In the genomic region with DNA sequence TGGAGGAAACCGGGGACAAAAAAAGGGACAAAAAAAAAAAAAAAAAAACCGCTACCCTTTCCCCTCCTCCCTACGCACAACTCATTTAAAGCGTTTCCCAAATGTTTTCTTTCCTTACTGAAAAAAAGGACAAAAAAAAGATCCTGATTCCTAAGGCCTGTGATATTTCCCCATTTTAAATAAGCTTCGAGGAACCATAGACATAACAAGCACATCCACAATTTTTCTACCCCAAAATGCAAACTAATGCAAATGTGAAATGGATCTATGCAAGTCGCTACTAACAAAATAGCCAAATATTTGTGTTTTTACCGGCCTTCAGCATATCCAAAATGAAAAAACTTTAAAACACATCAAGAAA, we compare ENCODE assay signal across 8 cellular contexts. TPM values are rescaled to one million over a fixed set of nuclear protein-coding genes. Genes with fewer than 3 reads are reported as not detected.
DNase-seq lines count a peak whose midpoint lies in the region; ATAC-seq, FAIRE-seq and TF ChIP-seq lines count a peak whose summit lies in the region.

No MANE protein-coding gene starts in this region.

- no peak for DNase-seq in HCT116 (ENCODE audit: low read depth, low spot score)
- DNase-seq in right cardiac atrium, result no peak
- no peak for DNase-seq in small intestine
- DNase-seq in H54 (ENCODE audit: insufficient read length, low spot score), result no peak
- no peak for DNase-seq in activated gamma-delta T cell (lab: John Stamatoyannopoulos, UW)

- H3K27ac ChIP-seq in HCT116 (ENCODE audit: low read depth, low read length) (peak overlapping the region; percentile 41; the same call in 1 of the 2 replicates), right cardiac atrium (ENCODE audit: low read length) (no peak overlapping the region), small intestine (ENCODE audit: low read depth in 1 of 2, low read length in 1 of 2) (peak overlapping the region; percentile 92 to 96)

- peaks cover 16 to 26% of the 10 kb centered on the region in 2 experiments for H3K4me1 ChIP-seq in HCT116 (ENCODE audit: control insufficient read depth in 1 of 2, insufficient read depth in 2 of 2, low read length in 2 of 2)
- no peaks in the 10 kb centered on the region for H3K4me1 ChIP-seq in right cardiac atrium (ENCODE audit: control insufficient read depth, insufficient read depth, low read length)
- H3K4me1 ChIP-seq in small intestine (ENCODE audit: control insufficient read depth in 2 of 2, insufficient read depth in 1 of 2, low read depth in 1 of 2, low read length in 1 of 2), result peaks cover 0 to 2% of the 10 kb centered on the region in 2 donors

- TSS peak; percentile 84 for BruUV-seq in HCT116 (replicated peaks; lab: Mats Ljungman, UMichigan)

- peak overlapping the region; percentile 76 for H3K9ac ChIP-seq in HCT116 (ENCODE audit: low read length)

- RAD21 ChIA-PET in HCT116 (lab: Charles Lee; ENCODE audit: low non-redundant PET in 1 of 2, low total read pairs in 2 of 2, uncharacterized antibody in 2 of 2, unreplicated experiment in 2 of 2), result no interaction called here

- no peak for TF ChIP-seq RAD21 in HCT116 (IDR thresholded peaks at IDR 0.05; ENCODE audit: low read depth)

- H3K36me3 ChIP-seq in HCT116 (ENCODE audit: control insufficient read depth in 1 of 2, insufficient read depth in 2 of 2, low read length in 2 of 2), result no peaks in the 10 kb centered on the region
- peaks cover 0 to 2% of the 10 kb centered on the region in 2 donors for H3K36me3 ChIP-seq in small intestine (ENCODE audit: control insufficient read depth in 2 of 2, insufficient read depth in 2 of 2, low read length in 2 of 2)

- TF ChIP-seq CTCF in HCT116 (IDR thresholded peaks at IDR 0.05 in 2 of 3, conservative IDR thresholded peaks at IDR 0.05 in 1 of 3; ENCODE audit: borderline replicate concordance in 1 of 3, insufficient read depth in 1 of 3, low read depth in 2 of 3, low read length in 2 of 3) (no peak), WI38 (IDR thresholded peaks at IDR 0.05; ENCODE audit: low read depth, low read length) (no peak)

- intact Hi-C loops in HCT116 (cut with micrococcal nuclease) (no loop called here), right cardiac atrium (cut with DNase I) (loop anchor here in 1 of 4 donors (10.0 kb wide), 1 partner anchor 140 kb away; no protein-coding TSS in a partner anchor)

- ATAC-seq in HCT116 (no peak), right cardiac atrium (no peak), HG03565 (IDR thresholded peaks at IDR 0.05; ENCODE audit: unreplicated experiment) (no peak), HG02623 (IDR thresholded peaks at IDR 0.05; ENCODE audit: unreplicated experiment) (no peak)

- H3K4me3 ChIP-seq in HCT116 (replicated peaks in 1 of 2; ENCODE audit: low read depth in 1 of 2, low read length in 2 of 2) (peak overlapping the region; percentile 55 to 60), WI38 (ENCODE audit: low read depth, low read length) (peak overlapping the region; percentile 71), right cardiac atrium (ENCODE audit: low read length) (peak overlapping the region; percentile 99), small intestine (ENCODE audit: low read depth in 1 of 2, low read length in 2 of 2) (peak overlapping the region; percentile 61 to 70)

- peak overlapping the region; percentile 7 for H2AFZ ChIP-seq in HCT116 (ENCODE audit: low read depth, low read length, poor library complexity, severe bottlenecking)

- H3K9me3 ChIP-seq in HCT116 (ENCODE audit: control insufficient read depth in 1 of 2, insufficient read depth in 1 of 2, low read depth in 1 of 2, low read length in 2 of 2) (no peaks in the 10 kb centered on the region), right cardiac atrium (ENCODE audit: control insufficient read depth, low read length) (no peaks in the 10 kb centered on the region), small intestine (ENCODE audit: control insufficient read depth, low read depth) (no peaks in the 10 kb centered on the region)

- CTCF ChIA-PET in HCT116 (lab: Charles Lee), result interaction anchor here (0.7 to 1.8 kb wide), 2 partner anchors 268 to 321 kb away, joined by 4 to 5 read pairs; no protein-coding TSS in a partner anchor

- H3K4me2 ChIP-seq in HCT116 (ENCODE audit: low read length), result peak overlapping the region; percentile 81

- WGBS in right cardiac atrium, result 10% methylated on average over 7 of the region's 7 CpGs
- WGBS in small intestine, 3 donors, result 2 to 8% (median 8%) methylated on average over 7 of the region's 7 CpGs

- no peaks in the 10 kb centered on the region for H3K9me2 ChIP-seq in HCT116 (ENCODE audit: insufficient read depth)

- H4K20me1 ChIP-seq in HCT116 (ENCODE audit: insufficient read depth), result no peaks in the 10 kb centered on the region

- H3K79me2 ChIP-seq in HCT116 (ENCODE audit: insufficient read depth, low read length), result peaks cover 34% of the 10 kb centered on the region

- POLR2A ChIA-PET in HCT116 (lab: Charles Lee), result interaction anchor here (0.7 to 4.0 kb wide), 3 partner anchors 16 to 270 kb away, joined by 4 to 23 read pairs (median 18); no protein-coding TSS in a partner anchor

- H3K27me3 ChIP-seq in HCT116 (ENCODE audit: insufficient read depth, low read length), result no peaks in the 10 kb centered on the region
- H3K27me3 ChIP-seq in right cardiac atrium (ENCODE audit: control insufficient read depth, insufficient read depth), result no peaks in the 10 kb centered on the region
- H3K27me3 ChIP-seq in small intestine (ENCODE audit: control insufficient read depth in 2 of 2, insufficient read depth in 2 of 2, low read length in 2 of 2), result no peaks in the 10 kb centered on the region

- TF ChIP-seq POLR2A in HCT116 (IDR thresholded peaks at IDR 0.05; ENCODE audit: borderline replicate concordance, extremely low read depth, insufficient read depth, insufficient read length) (no peak), H54 (IDR thresholded peaks at IDR 0.05; ENCODE audit: low read depth, low read length) (no peak)

- FAIRE-seq in small intestine (lab: Jason Lieb, UNC), result no peak
- FAIRE-seq in H54 (lab: Jason Lieb, UNC), result no peak

TF ChIP-seq in HCT116, 20 proteins besides CTCF, POLR2A, EP300 and RAD21:
- TF ChIP-seq ZFX (IDR thresholded peaks at IDR 0.05) (no peak), CEBPB (IDR thresholded peaks at IDR 0.05; ENCODE audit: low read depth) (no peak), YY1 (IDR thresholded peaks at IDR 0.05; ENCODE audit: extremely low read depth, insufficient replicate concordance, low read depth, low read length) (no peak), EGR1 (IDR thresholded peaks at IDR 0.05; ENCODE audit: low read depth) (no peak), POLR2AphosphoS5 (IDR thresholded peaks at IDR 0.05; ENCODE audit: low read depth, low read length) (no peak), ZNF274 (IDR thresholded peaks at IDR 0.05; ENCODE audit: low read depth, low read length) (no peak), TCF7L2 (IDR thresholded peaks at IDR 0.05; ENCODE audit: borderline replicate concordance, extremely low read depth, insufficient read depth, insufficient read length) (no peak), SP1 (IDR thresholded peaks at IDR 0.05; ENCODE audit: low read depth) (no peak), JUND (IDR thresholded peaks at IDR 0.05) (no peak)
- TF ChIP-seq, protein P1, sequence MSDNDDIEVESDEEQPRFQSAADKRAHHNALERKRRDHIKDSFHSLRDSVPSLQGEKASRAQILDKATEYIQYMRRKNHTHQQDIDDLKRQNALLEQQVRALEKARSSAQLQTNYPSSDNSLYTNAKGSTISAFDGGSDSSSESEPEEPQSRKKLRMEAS (IDR thresholded peaks at IDR 0.05), result no peak
- TF ChIP-seq, protein P2, sequence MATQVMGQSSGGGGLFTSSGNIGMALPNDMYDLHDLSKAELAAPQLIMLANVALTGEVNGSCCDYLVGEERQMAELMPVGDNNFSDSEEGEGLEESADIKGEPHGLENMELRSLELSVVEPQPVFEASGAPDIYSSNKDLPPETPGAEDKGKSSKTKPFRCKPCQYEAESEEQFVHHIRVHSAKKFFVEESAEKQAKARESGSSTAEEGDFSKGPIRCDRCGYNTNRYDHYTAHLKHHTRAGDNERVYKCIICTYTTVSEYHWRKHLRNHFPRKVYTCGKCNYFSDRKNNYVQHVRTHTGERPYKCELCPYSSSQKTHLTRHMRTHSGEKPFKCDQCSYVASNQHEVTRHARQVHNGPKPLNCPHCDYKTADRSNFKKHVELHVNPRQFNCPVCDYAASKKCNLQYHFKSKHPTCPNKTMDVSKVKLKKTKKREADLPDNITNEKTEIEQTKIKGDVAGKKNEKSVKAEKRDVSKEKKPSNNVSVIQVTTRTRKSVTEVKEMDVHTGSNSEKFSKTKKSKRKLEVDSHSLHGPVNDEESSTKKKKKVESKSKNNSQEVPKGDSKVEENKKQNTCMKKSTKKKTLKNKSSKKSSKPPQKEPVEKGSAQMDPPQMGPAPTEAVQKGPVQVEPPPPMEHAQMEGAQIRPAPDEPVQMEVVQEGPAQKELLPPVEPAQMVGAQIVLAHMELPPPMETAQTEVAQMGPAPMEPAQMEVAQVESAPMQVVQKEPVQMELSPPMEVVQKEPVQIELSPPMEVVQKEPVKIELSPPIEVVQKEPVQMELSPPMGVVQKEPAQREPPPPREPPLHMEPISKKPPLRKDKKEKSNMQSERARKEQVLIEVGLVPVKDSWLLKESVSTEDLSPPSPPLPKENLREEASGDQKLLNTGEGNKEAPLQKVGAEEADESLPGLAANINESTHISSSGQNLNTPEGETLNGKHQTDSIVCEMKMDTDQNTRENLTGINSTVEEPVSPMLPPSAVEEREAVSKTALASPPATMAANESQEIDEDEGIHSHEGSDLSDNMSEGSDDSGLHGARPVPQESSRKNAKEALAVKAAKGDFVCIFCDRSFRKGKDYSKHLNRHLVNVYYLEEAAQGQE (IDR thresholded peaks at IDR 0.05; ENCODE audit: low read depth), result no peak

RNA-seq across cellular contexts. Expression of a gene that starts 1.4 kb away (rescaled TPM):
- total RNA-seq in HCT116 (2021; ENCODE audit: unreplicated experiment), result 33.8 TPM
- 14.3 and 15.7 TPM in 2 replicates for polyA plus RNA-seq in HCT116 (2012)
- 10 to 100 TPM in 2 of 4 donors, 1 to 10 TPM in 2; 8.5 to 15.6 (median 11.6) TPM for total RNA-seq in right cardiac atrium
- polyA plus RNA-seq in right cardiac atrium, result 4.5 TPM
- 10 to 100 TPM in 1 of 3 donors, 1 to 10 TPM in 2; 4.1 to 12.0 (median 5.4) TPM for polyA plus RNA-seq in small intestine
